17 cellular contexts compared by ENCODE assay signal in the genomic region with DNA sequence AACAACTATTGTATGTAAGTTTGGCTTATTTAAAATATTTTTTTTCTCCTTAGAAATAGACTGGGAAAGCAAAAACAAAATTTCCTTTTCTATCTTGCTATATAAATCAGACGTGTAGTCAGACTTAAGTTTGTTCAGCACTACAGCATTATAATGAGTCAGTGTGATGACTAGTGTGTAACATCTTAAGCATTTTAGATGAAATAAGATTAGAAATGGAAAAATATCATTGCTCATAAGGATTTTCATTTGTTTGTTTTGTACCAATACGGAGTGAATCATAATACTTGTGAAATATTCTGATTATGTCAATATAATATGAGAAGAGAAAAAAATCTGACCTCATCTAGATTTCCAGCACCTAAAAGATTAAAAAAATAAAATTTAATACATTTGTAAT.
DNase-seq lines count a peak whose midpoint lies in the region; ATAC-seq, FAIRE-seq and TF ChIP-seq lines count a peak whose summit lies in the region.
"Had no signal": no experiment of that assay in that cellular context is flagged by ENCODE, and none has a peak within 500 bp of the region (broad histone marks: within the 10 kb centered on the region; RNA-seq: fewer than 3 reads in every experiment).

No MANE protein-coding gene starts in this region.

- peaks cover 53% of the 10 kb centered on the region for H3K36me3 Mint-ChIP-seq in activated CD4-positive, alpha-beta memory T cell treated with anti-CD3 and anti-CD28 coated beads, Interleukin-2, amount 10 ng/mL, durations not matched to agents 7 days and 5 days (ENCODE audit: low read depth)

- DNase-seq in AG20443 (ENCODE audit: low spot score) (peak; percentile 32), HS-5 (ENCODE audit: low read depth) (peak; percentile 90), brain microvascular endothelial cell (peak; percentile 18), keratinocyte (ENCODE audit: low read depth, low spot score) (peak; percentile 54), BE2C (no peak), Right ventricle myocardium inferior (ENCODE audit: missing footprints) (no peak)
- no peak for DNase-seq in activated CD4-positive, alpha-beta memory T cell treated with anti-CD3 and anti-CD28 coated beads, Interleukin-2, amount 10 ng/mL, durations not matched to agents 7 days and 5 days
- DNase-seq: activated CD4-positive, alpha-beta T cell treated with anti-CD3 and anti-CD28 coated beads for 1 hour; cerebellar nuclear complex; NCI-H1930 had no signal

- CTCF ChIA-PET in activated CD4-positive, alpha-beta memory T cell treated with anti-CD3 and anti-CD28 coated beads, Interleukin-2, amount 10 ng/mL, durations not matched to agents 7 days and 5 days (lab: Charles Lee) = interaction anchor here (0.9 kb wide), 1 partner anchor 79 kb away, joined by 4 read pairs; no protein-coding TSS in a partner anchor

- H3K27ac ChIP-seq in brain microvascular endothelial cell (peak overlapping the region; percentile 86), keratinocyte (ENCODE audit: control insufficient read depth, insufficient read depth, low read length) (peak overlapping the region; percentile 87)
- H3K27ac ChIP-seq: skin epidermis, thoracic aorta had no signal

- H3K79me2 ChIP-seq in keratinocyte (ENCODE audit: control insufficient read depth, insufficient read depth, low read length) = no peaks in the 10 kb centered on the region

- intact Hi-C loops in Right ventricle myocardium inferior (cut with DNase I) = no loop called here

- in situ Hi-C loops in brain microvascular endothelial cell (cut with HindIII; ENCODE audit: low pct_ligation_motif_present, low sequenced_read_pairs) = no loop called here

- H3K4me3 Mint-ChIP-seq in activated CD4-positive, alpha-beta memory T cell treated with anti-CD3 and anti-CD28 coated beads, Interleukin-2, amount 10 ng/mL, durations not matched to agents 7 days and 5 days = no peak overlapping the region
- H3K4me3 Mint-ChIP-seq: IgD-negative memory B cell; natural killer cell treated with Interleukin-12 subunit alpha and Interleukin-12 subunit beta and Interleukin-15 and Interleukin-18, amount 100 ng/mL, for 72 hours had no signal

- peak; percentile 32 for FAIRE-seq in keratinocyte (lab: Jason Lieb, UNC)

- no peaks in the 10 kb centered on the region for H3K27me3 Mint-ChIP-seq in activated CD4-positive, alpha-beta memory T cell treated with anti-CD3 and anti-CD28 coated beads, Interleukin-2, amount 10 ng/mL, durations not matched to agents 7 days and 5 days
- H3K27me3 Mint-ChIP-seq: IgD-negative memory B cell; natural killer cell treated with Interleukin-12 subunit alpha and Interleukin-12 subunit beta and Interleukin-15 and Interleukin-18, amount 100 ng/mL, for 72 hours had no signal

- dilution Hi-C loops in keratinocyte (cut with MboI; ENCODE audit: extremely low pct_ligation_motif_present, low sequenced_read_pairs) = no loop called here

- POLR2A ChIA-PET in activated CD4-positive, alpha-beta memory T cell treated with anti-CD3 and anti-CD28 coated beads, Interleukin-2, amount 10 ng/mL, durations not matched to agents 7 days and 5 days (lab: Charles Lee) = interaction anchor here (1.0 kb wide), 2 partner anchors 19 to 66 kb away, joined by 3 to 4 read pairs; no protein-coding TSS in a partner anchor

- H3K27ac Mint-ChIP-seq in activated CD4-positive, alpha-beta memory T cell treated with anti-CD3 and anti-CD28 coated beads, Interleukin-2, amount 10 ng/mL, durations not matched to agents 7 days and 5 days = no peak overlapping the region
- H3K27ac Mint-ChIP-seq: activated T-helper 2 cell treated with anti-CD3 and anti-CD28 coated beads, Interferon-gamma antibody, Interleukin-2, Interleukin-4, amounts not matched to agents 10 μg/mL and 5 μg/mL and 100 μg/mL, durations not matched to agents 14 hours and 24 hours and 36 hours; IgD-negative memory B cell had no signal

- no peaks in the 10 kb centered on the region for H4K20me1 ChIP-seq in keratinocyte (ENCODE audit: control insufficient read depth, extremely low read depth, insufficient read depth, low read length)

- H3K4me1 Mint-ChIP-seq in activated CD4-positive, alpha-beta memory T cell treated with anti-CD3 and anti-CD28 coated beads, Interleukin-2, amount 10 ng/mL, durations not matched to agents 7 days and 5 days = peaks cover 18% of the 10 kb centered on the region
- H3K4me1 Mint-ChIP-seq: IgD-negative memory B cell had no signal

- peak overlapping the region; percentile 55 for H3K9ac ChIP-seq in keratinocyte (ENCODE audit: control insufficient read depth, extremely low read depth, insufficient read depth, low read length)

- no peak for TF ChIP-seq CTCF in brain microvascular endothelial cell (IDR thresholded peaks at IDR 0.05; ENCODE audit: low read depth, low read length, missing control alignments)
- TF ChIP-seq CTCF in keratinocyte (optimal IDR thresholded peaks at IDR 0.05 in 1 of 3, IDR thresholded peaks at IDR 0.05 in 1 of 3, conservative IDR thresholded peaks at IDR 0.05 in 1 of 3; ENCODE audit: extremely low read depth in 1 of 3, insufficient read depth in 2 of 3, low read length in 3 of 3) = no peak
- no peak for TF ChIP-seq CTCF in BE2C (IDR thresholded peaks at IDR 0.05; ENCODE audit: low read depth, low read length)

- peak overlapping the region; percentile 55 for H3K4me2 ChIP-seq in keratinocyte (ENCODE audit: control insufficient read depth, extremely low read depth, insufficient read depth, low read depth, low read length)

- H3K4me3 ChIP-seq in brain microvascular endothelial cell (ENCODE audit: low read depth, low read length) = no peak overlapping the region
- no peak overlapping the region for H3K4me3 ChIP-seq in keratinocyte (ENCODE audit: control insufficient read depth in 2 of 3, extremely low read depth in 1 of 3, insufficient read depth in 2 of 3, low read depth in 1 of 3, low read length in 3 of 3)
- H3K4me3 ChIP-seq in BE2C (ENCODE audit: low read depth, low read length) = no peak overlapping the region
- H3K4me3 ChIP-seq: skin epidermis, thoracic aorta had no signal

- peaks cover 16% of the 10 kb centered on the region for H3K4me1 ChIP-seq in keratinocyte (ENCODE audit: control insufficient read depth, extremely low read depth, insufficient read depth, low read length)
- no peaks in the 10 kb centered on the region for H3K4me1 ChIP-seq in BE2C

- H3K9me3 ChIP-seq in keratinocyte (ENCODE audit: control insufficient read depth, low read depth, low read length) = no peaks in the 10 kb centered on the region
- no peaks in the 10 kb centered on the region for H3K9me3 ChIP-seq in BE2C
- H3K9me3 ChIP-seq: thoracic aorta had no signal

- H3K27me3 ChIP-seq in brain microvascular endothelial cell (replicated peaks) (no peaks in the 10 kb centered on the region), keratinocyte (ENCODE audit: control insufficient read depth, extremely low read depth, insufficient read depth, low read length) (no peaks in the 10 kb centered on the region), BE2C (peaks cover 38% of the 10 kb centered on the region)

- H3K9me3 Mint-ChIP-seq in activated CD4-positive, alpha-beta memory T cell treated with anti-CD3 and anti-CD28 coated beads, Interleukin-2, amount 10 ng/mL, durations not matched to agents 7 days and 5 days = no peaks in the 10 kb centered on the region
- H3K9me3 Mint-ChIP-seq: activated T-helper 2 cell treated with anti-CD3 and anti-CD28 coated beads, Interferon-gamma antibody, Interleukin-2, Interleukin-4, amounts not matched to agents 10 μg/mL and 5 μg/mL and 100 μg/mL, durations not matched to agents 14 hours and 24 hours and 36 hours; IgD-negative memory B cell; natural killer cell treated with Interleukin-12 subunit alpha and Interleukin-12 subunit beta and Interleukin-15 and Interleukin-18, amount 100 ng/mL, for 72 hours had no signal

- H3K36me3 ChIP-seq in brain microvascular endothelial cell (replicated peaks) (no peaks in the 10 kb centered on the region), keratinocyte (ENCODE audit: control insufficient read depth in 2 of 2, extremely low read depth in 1 of 2, insufficient read depth in 2 of 2, low read length in 2 of 2) (no peaks in the 10 kb centered on the region), BE2C (no peaks in the 10 kb centered on the region)
- H3K36me3 ChIP-seq: thoracic aorta had no signal

- no peak for ATAC-seq in Right ventricle myocardium inferior
- no peak for ATAC-seq in GM18868 (IDR thresholded peaks at IDR 0.05; ENCODE audit: unreplicated experiment)
- ATAC-seq: left lobe of liver; natural killer cell treated with Interleukin-12 subunit alpha and Interleukin-12 subunit beta and Interleukin-15 and Interleukin-18, amount 100 ng/mL, for 72 hours had no signal

- H2AFZ ChIP-seq in keratinocyte (ENCODE audit: control insufficient read depth, low read length) = no peak overlapping the region

- no peaks in the 10 kb centered on the region for H3K9me1 ChIP-seq in keratinocyte (ENCODE audit: control insufficient read depth, extremely low read depth, insufficient read depth, low read length)

Comparison
In these comparisons a context has a peak if more than half of its experiments do, and no peak if none do; other contexts are left out.
1. DNase-seq: peak in AG20443 (single experiment), HS-5 (single experiment), brain microvascular endothelial cell (single experiment) and keratinocyte (single experiment); none in BE2C (single experiment), Right ventricle myocardium inferior (single experiment) and activated CD4-positive, alpha-beta memory T cell treated with anti-CD3 and anti-CD28 coated beads, Interleukin-2, amount 10 ng/mL, durations not matched to agents 7 days and 5 days (single experiment).